In the genomic region with DNA sequence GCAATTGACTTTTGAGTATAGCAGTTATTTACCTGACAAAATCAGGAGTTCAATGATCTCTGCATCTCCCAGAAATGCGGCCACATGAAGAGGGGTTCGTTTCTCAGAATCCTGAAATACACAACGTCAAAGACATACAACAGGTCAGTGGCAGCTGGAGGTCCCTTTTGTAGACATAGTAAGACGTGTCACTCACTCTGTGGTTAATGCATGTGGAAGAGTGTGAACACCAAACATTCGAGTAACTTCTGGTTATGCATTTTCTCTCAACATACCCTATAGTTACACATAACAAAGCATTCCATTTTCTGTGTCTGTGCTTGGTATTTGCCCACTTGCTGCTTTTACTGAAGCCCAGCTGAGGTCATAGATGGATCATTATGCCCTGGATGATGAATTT, we compare ENCODE assay signal across 19 cellular contexts.
A peak's percentile ranks its signal among the peaks of the same experiment; 100 is the strongest.
DNase-seq lines count a peak whose midpoint lies in the region; ATAC-seq and TF ChIP-seq lines count a peak whose summit lies in the region.
"Had no signal": no experiment of that assay in that cellular context is flagged by ENCODE, and none has a peak within 500 bp of the region (broad histone marks: within the 10 kb centered on the region; RNA-seq: fewer than 3 reads in every experiment).

No MANE protein-coding gene starts in this region.

- peak overlapping the region; percentile 70 for H3K27ac Mint-ChIP-seq in activated CD8-positive, alpha-beta memory T cell treated with anti-CD3 and anti-CD28 coated beads, Interleukin-2, amount 10 ng/mL, durations not matched to agents 7 days and 5 days
- H3K27ac Mint-ChIP-seq in activated naive CD8-positive, alpha-beta T cell treated with anti-CD3 and anti-CD28 coated beads, Interleukin-2, amount 50 U/mL, for 24 hours = peak overlapping the region; percentile 41
- H3K27ac Mint-ChIP-seq: type B pancreatic cell had no signal

- H3K4me3 Mint-ChIP-seq in activated CD8-positive, alpha-beta memory T cell treated with anti-CD3 and anti-CD28 coated beads, Interleukin-2, amount 10 ng/mL, durations not matched to agents 7 days and 5 days = no peak overlapping the region
- H3K4me3 Mint-ChIP-seq in activated naive CD8-positive, alpha-beta T cell treated with anti-CD3 and anti-CD28 coated beads, Interleukin-2, amount 50 U/mL, for 24 hours = no peak overlapping the region
- H3K4me3 Mint-ChIP-seq: neural crest cell, type B pancreatic cell had no signal

- H3K36me3 ChIP-seq in Peyer's patch (no peaks in the 10 kb centered on the region), spleen (peaks cover 0 to 10% (median 2%) of the 10 kb centered on the region in 6 donors)
- H3K36me3 ChIP-seq: brain microvascular endothelial cell had no signal

- in situ Hi-C loops in G401 (cut with HindIII; ENCODE audit: low sequenced_read_pairs) = no loop called here

- DNase-seq in activated CD8-positive, alpha-beta memory T cell treated with anti-CD3 and anti-CD28 coated beads, Interleukin-2, amount 10 ng/mL, durations not matched to agents 7 days and 5 days = no peak
- DNase-seq in activated CD8-positive, alpha-beta memory T cell treated with anti-CD3 and anti-CD28 coated beads for 24 hours = no peak
- no peak for DNase-seq in Peyer's patch
- no peak for DNase-seq in activated naive CD8-positive, alpha-beta T cell treated with anti-CD3 and anti-CD28 coated beads, Interleukin-2, amount 50 U/mL, for 24 hours
- DNase-seq in spleen = no peak
- DNase-seq in effector CD8-positive, alpha-beta T cell (lab: John Stamatoyannopoulos, UW) = no peak
- no peak for DNase-seq in stimulated activated CD4-positive, alpha-beta T cell treated with anti-CD3 and anti-CD28 coated beads, Interleukin-2, amount 100 ng/mL, for 48 hours
- DNase-seq in G401 (ENCODE audit: low spot score) = no peak
- DNase-seq: activated gamma-delta T cell, brain microvascular endothelial cell, dermis blood vessel endothelial cell, DMS79 treated with DMSO at 0.1 percent for 48 hours, GOT3, NCI-H1694, NCI-H774 had no signal

- ATAC-seq in activated CD8-positive, alpha-beta memory T cell treated with anti-CD3 and anti-CD28 coated beads, Interleukin-2, amount 10 ng/mL, durations not matched to agents 7 days and 5 days = peak; percentile 10
- no peak for ATAC-seq in activated naive CD8-positive, alpha-beta T cell treated with anti-CD3 and anti-CD28 coated beads, Interleukin-2, amount 50 U/mL, for 24 hours
- ATAC-seq: HepG2 had no signal

- H3K4me1 ChIP-seq in Peyer's patch (peaks cover 0 to 35% (median 17%) of the 10 kb centered on the region in 4 donors), spleen (peaks cover 20 to 96% (median 72%) of the 10 kb centered on the region in 6 donors)

- H3K36me3 Mint-ChIP-seq in activated CD8-positive, alpha-beta memory T cell treated with anti-CD3 and anti-CD28 coated beads, Interleukin-2, amount 10 ng/mL, durations not matched to agents 7 days and 5 days = peaks cover 31% of the 10 kb centered on the region
- H3K36me3 Mint-ChIP-seq in activated naive CD8-positive, alpha-beta T cell treated with anti-CD3 and anti-CD28 coated beads, Interleukin-2, amount 50 U/mL, for 24 hours (ENCODE audit: low read depth) = peaks cover 49% of the 10 kb centered on the region
- H3K36me3 Mint-ChIP-seq: type B pancreatic cell had no signal

- no peaks in the 10 kb centered on the region for H3K27me3 ChIP-seq in Peyer's patch
- no peaks in the 10 kb centered on the region for H3K27me3 ChIP-seq in spleen (replicated peaks in 1 of 7)
- H3K27me3 ChIP-seq: brain microvascular endothelial cell had no signal

- TF ChIP-seq POLR2A in Peyer's patch (IDR thresholded peaks at IDR 0.05) (no peak), spleen (IDR thresholded peaks at IDR 0.05) (no peak)

- H3K27ac ChIP-seq in Peyer's patch (peak overlapping the region in 3 of 4 donors; percentile 31 to 78 (median 43)), spleen (peak overlapping the region in 5 of 8 donors; percentile 29 to 91 (median 85))
- H3K27ac ChIP-seq: brain microvascular endothelial cell, C4-2B had no signal

- 51 to 65% (median 58%) methylated on average over 5 of the region's 5 CpGs for WGBS in spleen, 5 donors

- intact Hi-C loops in spleen (cut with DNase I; ENCODE audit: low total_unique reads) = no loop called here

- no peaks in the 10 kb centered on the region for H3K9me3 Mint-ChIP-seq in activated CD8-positive, alpha-beta memory T cell treated with anti-CD3 and anti-CD28 coated beads, Interleukin-2, amount 10 ng/mL, durations not matched to agents 7 days and 5 days (ENCODE audit: low read depth)
- H3K9me3 Mint-ChIP-seq in activated naive CD8-positive, alpha-beta T cell treated with anti-CD3 and anti-CD28 coated beads, Interleukin-2, amount 50 U/mL, for 24 hours = no peaks in the 10 kb centered on the region

- no peak overlapping the region for H3K4me3 ChIP-seq in Peyer's patch
- no peak overlapping the region for H3K4me3 ChIP-seq in spleen

- H3K9me3 ChIP-seq in Peyer's patch = no peaks in the 10 kb centered on the region
- H3K9me3 ChIP-seq in spleen = no peaks in the 10 kb centered on the region

- H3K4me1 Mint-ChIP-seq in activated CD8-positive, alpha-beta memory T cell treated with anti-CD3 and anti-CD28 coated beads, Interleukin-2, amount 10 ng/mL, durations not matched to agents 7 days and 5 days = peaks cover 69% of the 10 kb centered on the region
- H3K4me1 Mint-ChIP-seq in activated naive CD8-positive, alpha-beta T cell treated with anti-CD3 and anti-CD28 coated beads, Interleukin-2, amount 50 U/mL, for 24 hours = peaks cover 83% of the 10 kb centered on the region

- CTCF ChIA-PET in activated CD8-positive, alpha-beta memory T cell treated with anti-CD3 and anti-CD28 coated beads, Interleukin-2, amount 10 ng/mL, durations not matched to agents 7 days and 5 days (lab: Charles Lee) = interaction anchor here (1.0 to 1.3 kb wide), 2 partner anchors 9 to 33 kb away, joined by 3 read pairs; no protein-coding TSS in a partner anchor

- no peaks in the 10 kb centered on the region for H3K27me3 Mint-ChIP-seq in activated CD8-positive, alpha-beta memory T cell treated with anti-CD3 and anti-CD28 coated beads, Interleukin-2, amount 10 ng/mL, durations not matched to agents 7 days and 5 days
- H3K27me3 Mint-ChIP-seq in activated naive CD8-positive, alpha-beta T cell treated with anti-CD3 and anti-CD28 coated beads, Interleukin-2, amount 50 U/mL, for 24 hours = no peaks in the 10 kb centered on the region
- H3K27me3 Mint-ChIP-seq: type B pancreatic cell had no signal

- TF ChIP-seq CTCF in Peyer's patch (IDR thresholded peaks at IDR 0.05) (no peak), spleen (IDR thresholded peaks at IDR 0.05 in 8 of 11, conservative IDR thresholded peaks at IDR 0.05 in 3 of 11) (no peak)
